12 cellular contexts compared by ENCODE assay signal in the genomic region with DNA sequence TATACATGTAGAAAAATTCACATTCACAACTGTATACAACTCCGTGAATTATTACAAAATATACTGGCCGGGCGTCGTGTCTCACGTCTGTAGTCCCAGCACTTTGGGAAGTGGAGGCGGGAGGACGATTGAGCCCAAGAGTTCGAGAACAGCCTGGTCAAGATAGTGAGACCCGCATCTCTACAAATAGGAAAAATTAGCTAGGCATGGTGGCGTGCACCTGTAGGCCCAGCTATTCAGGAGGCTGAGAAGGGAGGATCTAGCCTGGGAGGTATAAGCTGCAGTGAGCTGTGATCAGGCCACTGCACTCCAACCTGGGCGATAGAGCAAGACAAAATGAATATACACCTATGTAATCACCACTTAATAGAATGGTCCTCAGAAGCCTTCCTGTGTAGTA. TPM values are rescaled to one million over a fixed set of nuclear protein-coding genes. Genes with fewer than 3 reads are reported as not detected.
DNase-seq lines count a peak whose midpoint lies in the region; ATAC-seq and TF ChIP-seq lines count a peak whose summit lies in the region.
"Had no signal": no experiment of that assay in that cellular context is flagged by ENCODE, and none has a peak within 500 bp of the region (broad histone marks: within the 10 kb centered on the region; RNA-seq: fewer than 3 reads in every experiment).

No MANE protein-coding gene starts in this region.

- no peak overlapping the region for H3K23ac ChIP-seq in mesendoderm (ENCODE audit: low read length)

- no peak overlapping the region for H3K4ac ChIP-seq in mesendoderm (ENCODE audit: low read depth, low read length)

- no peak overlapping the region for H3K18ac ChIP-seq in mesendoderm (ENCODE audit: low read length)

- peaks cover 3% of the 10 kb centered on the region for H3K79me2 ChIP-seq in mesendoderm (ENCODE audit: control insufficient read depth, insufficient read depth, low read length)

- H3K4me3 ChIP-seq in adipocyte (ENCODE audit: low read length) (peak overlapping the region; percentile 99), mesendoderm (ENCODE audit: low read length) (no peak overlapping the region)

- H3K27ac ChIP-seq in mesendoderm (ENCODE audit: low read depth, low read length): no peak overlapping the region
- H3K27ac ChIP-seq: adrenal gland had no signal

- peaks cover 2% of the 10 kb centered on the region for H3K79me1 ChIP-seq in mesendoderm (ENCODE audit: low read length)

- H3K4me1 Mint-ChIP-seq in CD14-positive monocyte (peaks cover 30% of the 10 kb centered on the region), IgD-negative memory B cell (peaks cover 10 to 18% (median 11%) of the 10 kb centered on the region in 3 donors)

- TF ChIP-seq CTCF in CD14-positive monocyte (IDR thresholded peaks at IDR 0.05): no peak

- H3K9me3 Mint-ChIP-seq in CD14-positive monocyte (no peaks in the 10 kb centered on the region), IgD-negative memory B cell (no peaks in the 10 kb centered on the region)

- H3K4me1 ChIP-seq in adipocyte (ENCODE audit: control insufficient read depth, insufficient read depth, low read length) (peaks cover 10% of the 10 kb centered on the region), mesendoderm (ENCODE audit: control insufficient read depth, low read depth, low read length) (no peaks in the 10 kb centered on the region)

- peak overlapping the region; percentile 47 for H3K56ac ChIP-seq in mesendoderm (ENCODE audit: low read length)

- H3K9ac ChIP-seq in adipocyte (ENCODE audit: low read length) (peak overlapping the region; percentile 97), mesendoderm (ENCODE audit: low read length) (peak overlapping the region; percentile 14)

- no peak overlapping the region for H2BK5ac ChIP-seq in mesendoderm (ENCODE audit: low read length)

- no peak for DNase-seq in CD14-positive monocyte (ENCODE audit: low spot score)
- no peak for DNase-seq in adipocyte (ENCODE audit: low read depth)
- no peak for DNase-seq in mesendoderm
- no peak for DNase-seq in DMS153 (lab: John Stamatoyannopoulos, UW)
- DNase-seq in RPMI8226: no peak
- no peak for DNase-seq in T-helper 9 cell
- DNase-seq: adrenal gland; kidney glomerular epithelial cell; SHP77 treated with DMSO at 0.1 percent for 48 hours; stimulated activated CD4-positive, alpha-beta T cell treated with anti-CD3 and anti-CD28 coated beads, Interleukin-1b, Interleukin-23, amount 100 ng/mL, for 48 hours had no signal

- H4K8ac ChIP-seq in mesendoderm (ENCODE audit: low read depth, low read length): no peak overlapping the region

- no peaks in the 10 kb centered on the region for H3K27me3 ChIP-seq in adipocyte (replicated peaks; ENCODE audit: control insufficient read depth, insufficient read depth, low read length)
- H3K27me3 ChIP-seq in mesendoderm (ENCODE audit: insufficient read depth, low read length, poor library complexity): no peaks in the 10 kb centered on the region
- H3K27me3 ChIP-seq: adrenal gland had no signal

- H3K36me3 ChIP-seq in adipocyte (ENCODE audit: control insufficient read depth, insufficient read depth, low read length, severe bottlenecking) (peaks cover 3% of the 10 kb centered on the region), mesendoderm (ENCODE audit: control insufficient read depth, insufficient read depth, low read length) (peaks cover 6% of the 10 kb centered on the region)
- H3K36me3 ChIP-seq: adrenal gland had no signal

- H4K5ac ChIP-seq in mesendoderm (ENCODE audit: low read length): no peak overlapping the region

- no peak overlapping the region for H2BK15ac ChIP-seq in mesendoderm (replicated peaks; ENCODE audit: low read depth)

- ATAC-seq in GM21737 (IDR thresholded peaks at IDR 0.05; ENCODE audit: unreplicated experiment): no peak

- intact Hi-C loops in CD14-positive monocyte (cut with micrococcal nuclease): loop anchor here (5.0 to 10.0 kb wide), 7 partner anchors 61 to 199 kb away; partner anchors contain the start of genes C15orf62 (in 1 of the 2), CCDC32 (in 1 of the 2), DNAJC17 (in 1 of the 2) and GCHFR (in 1 of the 2)

- H2BK120ac ChIP-seq in mesendoderm (ENCODE audit: low read depth, low read length): no peak overlapping the region

- H3K27ac Mint-ChIP-seq in CD14-positive monocyte (no peak overlapping the region), IgD-negative memory B cell (peak overlapping the region in 2 of 3 donors; percentile 16 to 98)

- H3K4me2 ChIP-seq in mesendoderm (ENCODE audit: low read length): peak overlapping the region; percentile 26

- no peak overlapping the region for H2AK5ac ChIP-seq in mesendoderm (ENCODE audit: low read length)

- no CpG with 5 or more reads among the region's 11 CpGs for WGBS in mesendoderm (ENCODE audit: extremely low coverage, insufficient coverage, low lambda C conversion rate)

- no peaks in the 10 kb centered on the region for H3K27me3 Mint-ChIP-seq in CD14-positive monocyte (ENCODE audit: low read depth in 3 of 3)
- no peaks in the 10 kb centered on the region for H3K27me3 Mint-ChIP-seq in IgD-negative memory B cell

- H3K36me3 Mint-ChIP-seq in CD14-positive monocyte (peaks cover 13 to 26% of the 10 kb centered on the region in 2 donors), IgD-negative memory B cell (peaks cover 2% of the 10 kb centered on the region)

- H3K4me3 Mint-ChIP-seq in CD14-positive monocyte: peak overlapping the region; percentile 99 to 100
- peak overlapping the region; percentile 96 to 99 (median 98) for H3K4me3 Mint-ChIP-seq in IgD-negative memory B cell

- H3K9me3 ChIP-seq in adipocyte (ENCODE audit: control insufficient read depth, low read length): no peaks in the 10 kb centered on the region
- H3K9me3 ChIP-seq: adrenal gland had no signal

RNA-seq across cellular contexts. Expression of gene RAD51, which starts 1.3 kb away (rescaled TPM):
- under 1 TPM in 1 of 2 donors, not detected in 1; 0.61 TPM for polyA plus RNA-seq in CD14-positive monocyte
- polyA plus RNA-seq in IgD-negative memory B cell: 0.45 TPM
- 18.9 TPM for polyA plus RNA-seq in mesendoderm (2013, experiment 1 of 2)
- polyA plus RNA-seq in mesendoderm (2013, experiment 2 of 2): 18.2 TPM

RNA-seq across cellular contexts. Expression of gene RMDN3, which starts 58.8 kb away (rescaled TPM):
- polyA plus RNA-seq in CD14-positive monocyte: 10 to 100 TPM in 1 of 2 donors, 1 to 10 TPM in 1; 9.8 to 13.2 TPM
- 18.3 TPM for polyA plus RNA-seq in IgD-negative memory B cell
- 15.9 TPM for polyA plus RNA-seq in mesendoderm (2013, experiment 1 of 2)
- polyA plus RNA-seq in mesendoderm (2013, experiment 2 of 2): 15.9 TPM

Comparison
In these comparisons a context has a peak if more than half of its experiments do, and no peak if none do; other contexts are left out.
1. H3K27ac Mint-ChIP-seq: peak in IgD-negative memory B cell (2 of 3); none in CD14-positive monocyte (0 of 7).